ENCODE assay signal across 11 cellular contexts in the genomic region with DNA sequence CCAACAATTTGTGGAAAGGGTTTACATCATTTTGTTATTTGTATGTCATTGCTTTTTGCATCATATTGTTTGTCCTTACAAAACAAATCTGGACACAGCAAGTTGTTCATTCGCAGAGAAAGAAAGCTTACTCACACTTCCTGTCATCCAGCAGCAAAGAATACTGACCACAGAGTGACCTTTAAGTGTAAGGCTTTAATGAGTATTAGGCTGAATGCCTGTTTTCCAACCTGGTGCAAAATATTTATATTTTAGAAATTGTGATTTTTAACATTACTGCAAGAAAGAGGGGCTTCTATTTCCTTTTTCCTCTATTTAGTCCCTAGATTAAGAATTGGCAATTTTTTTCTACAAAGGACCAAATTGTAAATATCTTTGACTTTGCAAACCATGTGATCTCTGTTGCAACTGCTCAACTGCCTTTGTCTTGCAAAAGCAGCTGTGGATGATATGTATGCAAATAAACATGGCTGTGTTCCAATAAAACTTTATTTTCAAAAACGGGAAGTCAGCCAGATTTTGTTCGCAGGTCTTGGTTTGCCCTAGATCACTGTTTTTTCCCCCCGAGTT. TPM values are rescaled to one million over a fixed set of nuclear protein-coding genes. Genes with fewer than 3 reads are reported as not detected.
DNase-seq lines count a peak whose midpoint lies in the region; ATAC-seq and TF ChIP-seq lines count a peak whose summit lies in the region.
"Had no signal": no experiment of that assay in that cellular context is flagged by ENCODE, and none has a peak within 500 bp of the region (broad histone marks: within the 10 kb centered on the region; RNA-seq: fewer than 3 reads in every experiment).

No MANE protein-coding gene starts in this region.

- in situ Hi-C loops in astrocyte of the spinal cord (cut with HindIII; ENCODE audit: low sequenced_read_pairs), result no loop called here

- H3K4me3 Mint-ChIP-seq in CD14-positive monocyte, result peak overlapping the region in 1 of 2 donors; percentile 35
- no peak overlapping the region for H3K4me3 Mint-ChIP-seq in T-helper 2 cell treated with Interferon-gamma antibody and Interleukin-4, amounts not matched to agents 5 μg/mL and 100 μg/mL, for 36 hours

- H3K4me1 Mint-ChIP-seq in CD14-positive monocyte, result peaks cover 40% of the 10 kb centered on the region
- H3K4me1 Mint-ChIP-seq in T-helper 2 cell treated with Interferon-gamma antibody and Interleukin-4, amounts not matched to agents 5 μg/mL and 100 μg/mL, for 36 hours (ENCODE audit: low read depth), result peaks cover 14% of the 10 kb centered on the region

- peak overlapping the region; percentile 41 for H3K27ac ChIP-seq in lower lobe of right lung
- H3K27ac ChIP-seq: SK-N-MC had no signal

- peaks cover 35% of the 10 kb centered on the region for H3K4me1 ChIP-seq in lower lobe of right lung

- no peaks in the 10 kb centered on the region for H3K36me3 Mint-ChIP-seq in CD14-positive monocyte
- H3K36me3 Mint-ChIP-seq in T-helper 2 cell treated with Interferon-gamma antibody and Interleukin-4, amounts not matched to agents 5 μg/mL and 100 μg/mL, for 36 hours (ENCODE audit: low read depth), result no peaks in the 10 kb centered on the region

- H3K4me3 ChIP-seq in astrocyte of the spinal cord (ENCODE audit: low read depth, low read length) (no peak overlapping the region), lower lobe of right lung (no peak overlapping the region)
- H3K4me3 ChIP-seq: lung, SK-N-MC had no signal

- H3K9me3 ChIP-seq in lower lobe of right lung, result no peaks in the 10 kb centered on the region

- TF ChIP-seq CTCF in CD14-positive monocyte (IDR thresholded peaks at IDR 0.05) (no peak), astrocyte of the spinal cord (IDR thresholded peaks at IDR 0.05; ENCODE audit: low read depth, low read length) (no peak), lower lobe of right lung (IDR thresholded peaks at IDR 0.05) (no peak)

- no peaks in the 10 kb centered on the region for H3K36me3 ChIP-seq in lower lobe of right lung

- H3K9me3 Mint-ChIP-seq in CD14-positive monocyte, result peaks cover 0 to 6% (median 4%) of the 10 kb centered on the region in 7 donors
- H3K9me3 Mint-ChIP-seq in T-helper 2 cell treated with Interferon-gamma antibody and Interleukin-4, amounts not matched to agents 5 μg/mL and 100 μg/mL, for 36 hours, result no peaks in the 10 kb centered on the region

- ATAC-seq in lower lobe of right lung (peak in 1 of 2 donors; percentile 65), HG03469 (IDR thresholded peaks at IDR 0.05; ENCODE audit: unreplicated experiment) (no peak)
- no peak for ATAC-seq in activated CD4-positive, CD25-positive, alpha-beta regulatory T cell treated with anti-CD3 and anti-CD28 coated beads, Interleukin-2, amount 50 U/mL, for 24 hours

- H3K27me3 Mint-ChIP-seq in CD14-positive monocyte (ENCODE audit: low read depth in 3 of 3), result peaks cover 0 to 5% (median 3%) of the 10 kb centered on the region in 3 donors
- H3K27me3 Mint-ChIP-seq in T-helper 2 cell treated with Interferon-gamma antibody and Interleukin-4, amounts not matched to agents 5 μg/mL and 100 μg/mL, for 36 hours (ENCODE audit: low read depth), result peaks cover 8% of the 10 kb centered on the region

- intact Hi-C loops in CD14-positive monocyte (cut with micrococcal nuclease) (loop anchor here in 1 of 2 donors (1.0 kb wide), 1 partner anchor 19 kb away; no protein-coding TSS in a partner anchor), lower lobe of right lung (cut with DNase I) (no loop called here)

- peak overlapping the region; percentile 81 to 97 (median 93) for H3K27ac Mint-ChIP-seq in CD14-positive monocyte
- H3K27ac Mint-ChIP-seq in T-helper 2 cell treated with Interferon-gamma antibody and Interleukin-4, amounts not matched to agents 5 μg/mL and 100 μg/mL, for 36 hours, result no peak overlapping the region

- H3K27me3 ChIP-seq in lower lobe of right lung (ENCODE audit: low read depth), result no peaks in the 10 kb centered on the region

- peak; percentile 60 for DNase-seq in CD14-positive monocyte (ENCODE audit: low spot score)
- peak; percentile 82 for DNase-seq in M059J (ENCODE audit: low read depth)
- peak; percentile 90 for DNase-seq in astrocyte of the spinal cord (ENCODE audit: low read depth, low spot score)
- no peak for DNase-seq in lower lobe of right lung
- DNase-seq in stimulated activated CD4-positive, alpha-beta T cell treated with anti-CD3 and anti-CD28 coated beads, Interleukin-4, amount 100 ng/mL, for 4 hours, result no peak
- DNase-seq in T-helper 2 cell treated with Interferon-gamma antibody and Interleukin-4, amounts not matched to agents 5 μg/mL and 100 μg/mL, for 36 hours (ENCODE audit: low spot score), result no peak
- DNase-seq: stimulated activated CD4-positive, alpha-beta T cell treated with anti-CD3 and anti-CD28 coated beads, Interleukin-4, amount 100 ng/mL, for 1 hour had no signal

RNA-seq across cellular contexts. Expression of a gene that starts 27.8 kb away (rescaled TPM):
- 100 to 1,000 TPM; 127 to 157 TPM for polyA plus RNA-seq in CD14-positive monocyte
- 855 and 1,449 TPM in 2 replicates for total RNA-seq in M059J (2014; rRNA removed; shearing (Covaris generic))
- total RNA-seq in lower lobe of right lung, result 409 TPM

Comparison
In these comparisons a context has a peak if more than half of its experiments do, and no peak if none do; other contexts are left out.
1. DNase-seq: peak in CD14-positive monocyte (single experiment), M059J (single experiment) and astrocyte of the spinal cord (single experiment); none in lower lobe of right lung (single experiment), stimulated activated CD4-positive, alpha-beta T cell treated with anti-CD3 and anti-CD28 coated beads, Interleukin-4, amount 100 ng/mL, for 4 hours (0 of 2) and T-helper 2 cell treated with Interferon-gamma antibody and Interleukin-4, amounts not matched to agents 5 μg/mL and 100 μg/mL, for 36 hours (single experiment).